In the genomic region with DNA sequence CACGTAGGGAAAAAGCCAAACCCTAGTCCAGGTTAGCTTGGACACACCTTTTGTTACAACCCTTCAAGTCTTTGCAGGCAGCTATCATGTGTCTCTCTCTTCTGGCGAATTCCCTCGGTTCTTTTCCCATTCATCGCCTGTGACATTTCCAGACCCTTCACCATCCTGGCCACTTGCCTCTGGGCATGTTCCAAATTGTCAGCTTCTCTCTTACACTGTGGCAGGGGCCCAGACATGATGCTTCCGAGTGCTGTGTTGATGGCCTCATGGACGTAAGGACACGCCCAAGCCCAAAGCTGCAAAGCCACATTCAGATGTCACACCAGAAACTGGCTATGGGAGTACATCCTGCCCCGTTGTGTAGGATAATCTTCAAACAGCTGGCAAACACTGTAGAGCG, we compare ENCODE assay signal across 8 cellular contexts. TPM values are rescaled to one million over a fixed set of nuclear protein-coding genes. Genes with fewer than 3 reads are reported as not detected.
"Had no signal": no experiment of that assay in that cellular context is flagged by ENCODE, and none has a peak within 500 bp of the region (broad histone marks: within the 10 kb centered on the region; RNA-seq: fewer than 3 reads in every experiment).

No MANE protein-coding gene starts in this region.

- H3K4me1 ChIP-seq: HAP-1 had no signal

- H3K9me3 ChIP-seq: HAP-1 had no signal

- ATAC-seq: HCT116, HepG2 had no signal

- DNase-seq: GM23248, GOT3, H7, HFFc6 had no signal

- H3K36me3 ChIP-seq: HAP-1 had no signal

- H2AFZ ChIP-seq: GM23248 had no signal

- H3K27ac ChIP-seq: GM23248, HL-60 had no signal

- H3K9ac ChIP-seq: GM23248 had no signal

- H3K4me3 ChIP-seq: GM23248, HAP-1 had no signal

RNA-seq across cellular contexts. Expression of gene ISG20, which starts 58.5 kb away (rescaled TPM):
- total RNA-seq: GM23248 had no signal
